Comparison of ENCODE assay signal across 10 cellular contexts in the genomic region with DNA sequence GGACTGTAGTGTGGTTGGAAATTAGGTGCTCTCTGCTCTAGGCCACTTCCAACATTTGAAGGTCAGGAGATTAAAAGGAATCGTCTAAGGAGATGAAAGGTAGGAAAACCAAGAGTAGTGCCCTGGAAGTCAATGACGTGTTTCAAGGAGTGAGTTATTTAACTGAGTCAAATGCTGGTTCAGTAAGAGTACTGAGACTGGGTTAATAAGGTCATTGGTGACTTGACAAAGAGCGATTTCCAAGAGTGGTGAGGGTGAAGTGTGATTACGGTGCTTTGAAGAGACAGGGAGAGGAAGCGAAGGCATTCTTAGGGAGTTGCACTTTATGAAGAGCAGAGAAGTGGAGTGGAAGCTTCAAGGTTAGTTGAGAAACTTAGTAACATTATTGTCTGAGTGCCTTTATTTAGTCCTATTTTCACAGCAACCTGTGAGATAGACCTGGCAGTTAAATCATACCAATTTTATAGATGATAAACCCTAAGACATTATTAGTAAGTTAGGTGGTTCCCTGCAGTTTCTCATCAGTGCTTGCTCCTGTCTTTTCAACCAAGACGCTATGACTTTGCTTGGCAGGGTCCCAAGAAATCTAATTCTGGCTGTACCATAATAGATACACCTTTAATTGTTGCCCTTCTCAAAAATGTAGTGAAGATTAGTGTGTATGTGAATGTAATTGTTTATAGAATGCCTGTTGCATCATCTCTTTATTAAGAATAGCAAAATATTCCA. TPM values are rescaled to one million over a fixed set of nuclear protein-coding genes. Genes with fewer than 3 reads are reported as not detected.
A peak's percentile ranks its signal among the peaks of the same experiment; 100 is the strongest.
DNase-seq lines count a peak whose midpoint lies in the region; ATAC-seq and TF ChIP-seq lines count a peak whose summit lies in the region.
"Had no signal": no experiment of that assay in that cellular context is flagged by ENCODE, and none has a peak within 500 bp of the region (broad histone marks: within the 10 kb centered on the region; RNA-seq: fewer than 3 reads in every experiment).

No MANE protein-coding gene starts in this region.

- no peaks in the 10 kb centered on the region for H3K9me2 ChIP-seq in SK-N-SH
- H3K9me2 ChIP-seq in OCI-LY1 (ENCODE audit: low read depth, low read length), result no peaks in the 10 kb centered on the region
- no peaks in the 10 kb centered on the region for H3K9me2 ChIP-seq in neural cell (ENCODE audit: insufficient read depth, low read length)

- H4K20me1 ChIP-seq in SK-N-SH (ENCODE audit: insufficient read depth) (peaks cover 97% of the 10 kb centered on the region), OCI-LY1 (ENCODE audit: insufficient read depth, low read length) (peaks cover 8% of the 10 kb centered on the region; the same call in 1 of the 2 replicates), neural cell (ENCODE audit: insufficient read depth) (peaks cover 8% of the 10 kb centered on the region)

- DNase-seq in SK-N-SH (no peak), dermis blood vessel endothelial cell (peak; percentile 32), foreskin melanocyte (no peak), pons (ENCODE audit: low spot score) (no peak)
- DNase-seq: ACHN; effector memory CD4-positive, alpha-beta T cell had no signal

- no peaks in the 10 kb centered on the region for H3K27me3 ChIP-seq in SK-N-SH (ENCODE audit: insufficient read depth)
- no peaks in the 10 kb centered on the region for H3K27me3 ChIP-seq in OCI-LY1 (ENCODE audit: insufficient read depth, low read length)
- no peaks in the 10 kb centered on the region for H3K27me3 ChIP-seq in neural cell (ENCODE audit: insufficient read depth, low read depth, low read length)

- H2AFZ ChIP-seq in SK-N-SH (ENCODE audit: low read depth) (no peak overlapping the region), OCI-LY1 (ENCODE audit: low read length) (no peak overlapping the region), neural cell (ENCODE audit: low read depth, low read length) (no peak overlapping the region)

- H3K27ac ChIP-seq in SK-N-SH (ENCODE audit: low read depth in 2 of 2, low read length in 1 of 2) (no peak overlapping the region), OCI-LY1 (ENCODE audit: low read depth, low read length, poor library complexity, severe bottlenecking) (no peak overlapping the region), neural cell (ENCODE audit: low read length) (no peak overlapping the region)

- WGBS in SK-N-SH (ENCODE audit: low lambda C conversion rate), result 88% methylated on average over 6 of the region's 6 CpGs

- peaks cover 32% of the 10 kb centered on the region for H3F3A ChIP-seq in SK-N-SH (replicated peaks; ENCODE audit: insufficient read depth)
- H3F3A ChIP-seq in OCI-LY1 (ENCODE audit: insufficient read depth, low read length), result no peaks in the 10 kb centered on the region
- peaks cover under 1% of the 10 kb centered on the region for H3F3A ChIP-seq in neural cell (ENCODE audit: insufficient read depth, low read length, poor library complexity, severe bottlenecking)

- H3K9ac ChIP-seq in SK-N-SH (no peak overlapping the region), OCI-LY1 (ENCODE audit: low read length) (no peak overlapping the region), neural cell (ENCODE audit: low read length) (no peak overlapping the region)

- TF ChIP-seq CTCF in SK-N-SH (IDR thresholded peaks at IDR 0.05) (no peak), OCI-LY1 (IDR thresholded peaks at IDR 0.05; ENCODE audit: low read length) (no peak), neural cell (IDR thresholded peaks at IDR 0.05; ENCODE audit: poor library complexity, severe bottlenecking) (no peak)

- H3K4me2 ChIP-seq in SK-N-SH (peak overlapping the region; percentile 10; the same call in 1 of the 2 replicates), OCI-LY1 (ENCODE audit: low read length) (peak overlapping the region; percentile 19; the same call in 1 of the 2 replicates), neural cell (ENCODE audit: low read length) (no peak overlapping the region)

- TF ChIP-seq RAD21 in SK-N-SH (IDR thresholded peaks at IDR 0.05; ENCODE audit: low read length) (no peak), neural cell (conservative IDR thresholded peaks at IDR 0.05) (no peak)

- POLR2A ChIA-PET in SK-N-SH (lab: Yijun Ruan, JAX), result no interaction called here

- CTCF ChIA-PET in SK-N-SH (lab: Yijun Ruan, JAX), result no interaction called here

- no peak for ATAC-seq in SK-N-SH treated with all-trans-retinoic acid at 6 μM for 48 hours
- ATAC-seq in HG02870 (IDR thresholded peaks at IDR 0.05; ENCODE audit: unreplicated experiment), result no peak

- TF ChIP-seq EP300 in SK-N-SH (IDR thresholded peaks at IDR 0.05; ENCODE audit: borderline replicate concordance in 1 of 2, low read depth in 1 of 2, low read length in 1 of 2) (no peak), neural cell (conservative IDR thresholded peaks at IDR 0.05; ENCODE audit: poor library complexity, severe bottlenecking) (no peak)

- H3K79me2 ChIP-seq in SK-N-SH (ENCODE audit: insufficient read depth) (peaks cover 99% of the 10 kb centered on the region), OCI-LY1 (ENCODE audit: insufficient read depth, low read length) (peaks cover 66% of the 10 kb centered on the region), neural cell (replicated peaks; ENCODE audit: insufficient read depth, low read length) (peaks cover 73% of the 10 kb centered on the region)

- H3K4me3 ChIP-seq in SK-N-SH (ENCODE audit: low read depth in 2 of 2, low read length in 1 of 2) (no peak overlapping the region), OCI-LY1 (ENCODE audit: low read depth, low read length, poor library complexity, severe bottlenecking) (no peak overlapping the region), neural cell (ENCODE audit: low read length) (peak overlapping the region; percentile 16)

- peaks cover 48 to 77% of the 10 kb centered on the region in 2 experiments for H3K36me3 ChIP-seq in SK-N-SH (replicated peaks in 1 of 2; ENCODE audit: control insufficient read depth in 1 of 2, insufficient read depth in 2 of 2, low read length in 1 of 2)
- H3K36me3 ChIP-seq in OCI-LY1 (ENCODE audit: insufficient read depth, low read length), result peaks cover 92% of the 10 kb centered on the region
- H3K36me3 ChIP-seq in neural cell (ENCODE audit: insufficient read depth, low read length), result peaks cover 9% of the 10 kb centered on the region

- H3K9me3 ChIP-seq in SK-N-SH (no peaks in the 10 kb centered on the region), OCI-LY1 (ENCODE audit: low read length) (no peaks in the 10 kb centered on the region), neural cell (ENCODE audit: low read length) (no peaks in the 10 kb centered on the region)

- H3K4me1 ChIP-seq in SK-N-SH (ENCODE audit: control insufficient read depth in 1 of 2, insufficient read depth in 2 of 2, low read depth in 1 of 2, low read length in 1 of 2) (peaks cover 7 to 16% of the 10 kb centered on the region in 2 experiments; a peak in 3 of 4 replicates), OCI-LY1 (ENCODE audit: insufficient read depth, low read length, severe bottlenecking) (peaks cover 25% of the 10 kb centered on the region)

TF ChIP-seq in SK-N-SH, 30 proteins besides CTCF, POLR2A, EP300 and RAD21 (continues in another document):
- TF ChIP-seq FOSL2 (IDR thresholded peaks at IDR 0.05; ENCODE audit: borderline replicate concordance, low read depth) (no peak), YY1 (IDR thresholded peaks at IDR 0.05; ENCODE audit: low read depth) (no peak), FOXM1 (IDR thresholded peaks at IDR 0.05; ENCODE audit: low read depth) (no peak), FOXJ3 (CRISPR knock-in tag; IDR thresholded peaks at IDR 0.05) (no peak), MEF2A (IDR thresholded peaks at IDR 0.05; ENCODE audit: borderline replicate concordance, low read depth) (no peak), CHD2 (IDR thresholded peaks at IDR 0.05; ENCODE audit: low read length, partially characterized antibody) (no peak)

TF ChIP-seq in SK-N-SH treated with all-trans-retinoic acid at 6 μM for 48 hours, 23 proteins besides CTCF, POLR2A, EP300 and RAD21:
- TF ChIP-seq ZFP3 (CRISPR knock-in tag; IDR thresholded peaks at IDR 0.05), result no peak

TF ChIP-seq in neural cell, 6 proteins besides CTCF, POLR2A, EP300 and RAD21:
- TF ChIP-seq TAF1 (IDR thresholded peaks at IDR 0.05; ENCODE audit: low read depth), result no peak
TF ChIP-seq in neural cell: peak in this region for 0.

RNA-seq across cellular contexts. Expression of a gene that starts 5.9 kb away (rescaled TPM):
- polyA plus RNA-seq in SK-N-SH (2012; rRNA removed) (122 and 167 TPM in 2 replicates), neural cell (151 and 188 TPM in 2 replicates)
- polyA plus RNA-seq in SK-N-SH (2012; cell fraction: cytosol; rRNA removed), result 125 and 128 TPM in 2 replicates
- polyA plus RNA-seq in SK-N-SH (2012; cell fraction: nucleus; rRNA removed), result 163 and 243 TPM in 2 replicates
- total RNA-seq in dermis blood vessel endothelial cell, result 115 and 117 TPM in 2 replicates
- 175 and 229 TPM in 2 replicates for polyA minus RNA-seq in neural cell

RNA-seq across cellular contexts. Expression of a gene that starts 13.8 kb away (rescaled TPM):
- 14.2 and 19.4 TPM in 2 replicates for polyA plus RNA-seq in SK-N-SH (2012; rRNA removed)
- polyA plus RNA-seq in SK-N-SH (2012; cell fraction: cytosol; rRNA removed), result 16.3 and 18.9 TPM in 2 replicates
- polyA plus RNA-seq in SK-N-SH (2012; cell fraction: nucleus; rRNA removed), result 28.3 and 44.4 TPM in 2 replicates
- total RNA-seq in dermis blood vessel endothelial cell, result 16.5 and 19.6 TPM in 2 replicates
- polyA plus RNA-seq in neural cell, result 68.7 and 77.0 TPM in 2 replicates
- polyA minus RNA-seq in neural cell, result 75.7 and 81.1 TPM in 2 replicates
